ENCODE assay signal across 21 cellular contexts in the genomic region with DNA sequence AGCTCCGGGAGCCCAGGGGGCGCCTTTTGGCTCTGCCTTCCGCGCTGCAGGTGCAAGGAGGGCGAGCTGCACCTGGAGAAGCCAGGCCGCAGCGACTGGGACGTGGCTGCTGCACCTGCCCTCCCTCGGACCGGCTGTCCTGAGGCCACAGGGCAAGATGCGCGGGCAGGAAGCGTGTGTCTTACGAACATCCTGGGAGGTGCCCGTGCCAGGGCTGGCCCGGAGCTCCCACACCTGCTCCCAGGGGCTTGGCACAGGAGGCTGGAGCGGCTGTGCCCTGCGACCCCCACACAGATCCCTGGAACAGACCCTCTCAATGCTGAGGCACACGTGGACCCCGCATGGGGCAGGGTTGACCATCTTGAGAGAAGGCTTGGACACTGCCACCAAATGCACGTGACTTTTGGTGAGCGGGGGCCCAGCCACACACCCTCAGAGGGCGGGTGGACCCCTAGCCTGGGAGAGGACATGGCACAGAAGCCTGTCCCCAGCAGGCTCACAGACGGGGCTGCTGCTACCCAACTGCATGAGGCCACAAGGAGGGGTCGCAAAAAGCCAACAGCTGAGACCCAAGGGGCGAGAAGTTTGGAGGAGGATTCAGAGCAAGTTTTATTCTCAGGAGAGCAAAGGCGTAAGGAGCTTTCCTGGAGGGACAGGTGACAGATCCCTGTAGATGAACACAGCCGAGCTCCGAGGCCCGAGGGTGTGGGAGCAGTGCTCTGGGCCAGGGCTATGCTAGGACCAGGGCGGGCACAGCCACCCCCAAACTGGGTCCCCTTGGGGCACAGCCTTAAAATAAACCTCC. TPM values are rescaled to one million over a fixed set of nuclear protein-coding genes. Genes with fewer than 3 reads are reported as not detected.
A peak's percentile ranks its signal among the peaks of the same experiment; 100 is the strongest.
DNase-seq lines count a peak whose midpoint lies in the region; ATAC-seq and TF ChIP-seq lines count a peak whose summit lies in the region.
"Had no signal": no experiment of that assay in that cellular context is flagged by ENCODE, and none has a peak within 500 bp of the region (broad histone marks: within the 10 kb centered on the region; RNA-seq: fewer than 3 reads in every experiment).

No MANE protein-coding gene starts in this region.

- H3K4me3 Mint-ChIP-seq in immature natural killer cell, result no peak overlapping the region
- H3K4me3 Mint-ChIP-seq: activated B cell treated with CpG ODN at 0.5 μM for 24 hours; activated T-helper 17 cell treated with anti-CD3 and anti-CD28 coated beads, Interleukin-2, amount 50 U/mL, for 72 hours; CD4-positive, alpha-beta memory T cell; central memory CD8-positive, alpha-beta T cell; H9; neural progenitor cell; T-helper 1 cell treated with Interleukin-12 subunit alpha and Interleukin-12 subunit beta and Interleukin-4 antibody, amounts not matched to agents 30 μg/mL and 1 μg/mL, for 36 hours had no signal

- in situ Hi-C loops in ACHN (cut with HindIII; ENCODE audit: low pct_ligation_motif_present, low pct_unique_long_range_greater_than_20kb, low sequenced_read_pairs), result no loop called here

- DNase-seq in NCI-H2081 (lab: John Stamatoyannopoulos, UW) (peak; percentile 64 to 87), NCI-H2081 treated with DMSO at 0.1 percent for 48 hours (lab: John Stamatoyannopoulos, UW) (no peak), NAMALWA (ENCODE audit: low spot score) (peak; percentile 70), SHP77 (lab: John Stamatoyannopoulos, UW) (peak; percentile 35 to 81), lower lobe of right lung (peak; percentile 38), breast epithelium (ENCODE audit: low spot score in 2 of 2) (no peak), ACHN (no peak), immature natural killer cell (no peak)
- DNase-seq: activated B cell treated with CpG ODN at 0.5 μM for 24 hours; adrenal gland; CD4-positive, alpha-beta memory T cell; effector CD8-positive, alpha-beta T cell; H9; Kasumi-1; mesenchymal stem cell; NCI-H1930; stomach had no signal

- peak overlapping the region in 2 of 6 donors; percentile 35 to 84 for H3K27ac Mint-ChIP-seq in immature natural killer cell
- H3K27ac Mint-ChIP-seq: activated B cell treated with CpG ODN at 0.5 μM for 24 hours; activated T-helper 17 cell treated with anti-CD3 and anti-CD28 coated beads, Interleukin-2, amount 50 U/mL, for 72 hours; CD4-positive, alpha-beta memory T cell; H9; T-helper 1 cell treated with Interleukin-12 subunit alpha and Interleukin-12 subunit beta and Interleukin-4 antibody, amounts not matched to agents 30 μg/mL and 1 μg/mL, for 36 hours had no signal

- H3K9me3 ChIP-seq in lower lobe of right lung (no peaks in the 10 kb centered on the region), breast epithelium (no peaks in the 10 kb centered on the region)
- H3K9me3 ChIP-seq: adrenal gland, stomach had no signal

- no peak for ATAC-seq in lower lobe of right lung
- ATAC-seq: activated T-helper 17 cell treated with anti-CD3 and anti-CD28 coated beads, Interleukin-2, amount 50 U/mL, for 72 hours had no signal

- TF ChIP-seq POLR2A in breast epithelium (IDR thresholded peaks at IDR 0.05), result no peak

- peaks cover 14% of the 10 kb centered on the region for H3K4me1 ChIP-seq in lower lobe of right lung
- H3K4me1 ChIP-seq in breast epithelium, result no peaks in the 10 kb centered on the region

- no peaks in the 10 kb centered on the region for H3K9me3 Mint-ChIP-seq in immature natural killer cell
- H3K9me3 Mint-ChIP-seq: activated B cell treated with CpG ODN at 0.5 μM for 24 hours; activated T-helper 17 cell treated with anti-CD3 and anti-CD28 coated beads, Interleukin-2, amount 50 U/mL, for 72 hours; central memory CD8-positive, alpha-beta T cell; H9; neural progenitor cell; T-helper 1 cell treated with Interleukin-12 subunit alpha and Interleukin-12 subunit beta and Interleukin-4 antibody, amounts not matched to agents 30 μg/mL and 1 μg/mL, for 36 hours had no signal

- peaks cover 52% of the 10 kb centered on the region for H3K36me3 ChIP-seq in lower lobe of right lung
- no peaks in the 10 kb centered on the region for H3K36me3 ChIP-seq in breast epithelium
- H3K36me3 ChIP-seq: neural progenitor cell had no signal

- H3K4me3 ChIP-seq in lower lobe of right lung (no peak overlapping the region), breast epithelium (no peak overlapping the region)
- H3K4me3 ChIP-seq: adrenal gland, neural progenitor cell, stomach had no signal

- no peak for TF ChIP-seq CTCF in lower lobe of right lung (IDR thresholded peaks at IDR 0.05)
- no peak for TF ChIP-seq CTCF in breast epithelium (IDR thresholded peaks at IDR 0.05)

- H3K27me3 Mint-ChIP-seq in immature natural killer cell (ENCODE audit: low read depth in 3 of 3), result peaks cover 5 to 10% (median 7%) of the 10 kb centered on the region in 3 donors
- H3K27me3 Mint-ChIP-seq: activated B cell treated with CpG ODN at 0.5 μM for 24 hours; activated T-helper 17 cell treated with anti-CD3 and anti-CD28 coated beads, Interleukin-2, amount 50 U/mL, for 72 hours; CD4-positive, alpha-beta memory T cell; central memory CD8-positive, alpha-beta T cell had no signal

- H3K27ac ChIP-seq in lower lobe of right lung (no peak overlapping the region), breast epithelium (no peak overlapping the region)
- H3K27ac ChIP-seq: neural progenitor cell, stomach had no signal

- H3K27me3 ChIP-seq in lower lobe of right lung (ENCODE audit: low read depth) (no peaks in the 10 kb centered on the region), breast epithelium (no peaks in the 10 kb centered on the region)
- H3K27me3 ChIP-seq: adrenal gland, neural progenitor cell, stomach had no signal

- intact Hi-C loops in lower lobe of right lung (cut with DNase I) (no loop called here), breast epithelium (cut with DNase I; ENCODE audit: low total_unique reads) (loop anchor here (10.0 kb wide), 1 partner anchor 234 kb away; no protein-coding TSS in a partner anchor)

- H3K36me3 Mint-ChIP-seq in immature natural killer cell, result peaks cover 4 to 6% (median 4%) of the 10 kb centered on the region in 3 donors

- peaks cover 11 to 22% of the 10 kb centered on the region in 2 donors for H3K4me1 Mint-ChIP-seq in immature natural killer cell

RNA-seq across cellular contexts. Expression of gene NDUFAF8, which starts 11.4 kb away (rescaled TPM):
- total RNA-seq in lower lobe of right lung (24.3 TPM), breast epithelium (10 to 100 TPM; 34.2 to 39.7 (median 35.2) TPM)
- polyA plus RNA-seq in immature natural killer cell, result 100 to 1,000 TPM in 1 of 3 donors, 10 to 100 TPM in 2; 61.2 to 121 (median 67.8) TPM

RNA-seq across cellular contexts. Expression of gene TEPSIN, which starts 11.6 kb away (rescaled TPM):
- total RNA-seq in lower lobe of right lung (43.2 TPM), breast epithelium (10 to 100 TPM; 33.9 to 54.3 (median 36.4) TPM)
- 1 to 10 TPM; 1.6 to 7.3 (median 5.0) TPM for polyA plus RNA-seq in immature natural killer cell

RNA-seq across cellular contexts. Expression of gene CEP131, which starts 27.7 kb away (rescaled TPM):
- total RNA-seq in lower lobe of right lung (8.3 TPM), breast epithelium (10 to 100 TPM in 1 of 3 donors, 1 to 10 TPM in 2; 6.9 to 12.8 (median 9.7) TPM)
- polyA plus RNA-seq in immature natural killer cell, result 1 to 10 TPM in 2 of 3 donors, under 1 TPM in 1; 0.43 to 7.4 (median 1.5) TPM

RNA-seq across cellular contexts. Expression of gene SLC38A10, which starts 44.6 kb away (rescaled TPM):
- total RNA-seq in lower lobe of right lung, result 98.1 TPM
- total RNA-seq in breast epithelium, result 100 to 1,000 TPM in 1 of 3 donors, 10 to 100 TPM in 2; 52.4 to 104 (median 85.2) TPM
- 10 to 100 TPM; 46.8 to 98.7 (median 46.8) TPM for polyA plus RNA-seq in immature natural killer cell

Comparison
In these comparisons a context has a peak if more than half of its experiments do, and no peak if none do; other contexts are left out.
1. DNase-seq: peak in NCI-H2081 (2 of 2), NAMALWA (single experiment), SHP77 (2 of 2) and lower lobe of right lung (single experiment); none in NCI-H2081 treated with DMSO at 0.1 percent for 48 hours (single experiment), breast epithelium (0 of 2), ACHN (single experiment) and immature natural killer cell (0 of 3).